ENCODE assay signal across 1 cellular context in the genomic region with DNA sequence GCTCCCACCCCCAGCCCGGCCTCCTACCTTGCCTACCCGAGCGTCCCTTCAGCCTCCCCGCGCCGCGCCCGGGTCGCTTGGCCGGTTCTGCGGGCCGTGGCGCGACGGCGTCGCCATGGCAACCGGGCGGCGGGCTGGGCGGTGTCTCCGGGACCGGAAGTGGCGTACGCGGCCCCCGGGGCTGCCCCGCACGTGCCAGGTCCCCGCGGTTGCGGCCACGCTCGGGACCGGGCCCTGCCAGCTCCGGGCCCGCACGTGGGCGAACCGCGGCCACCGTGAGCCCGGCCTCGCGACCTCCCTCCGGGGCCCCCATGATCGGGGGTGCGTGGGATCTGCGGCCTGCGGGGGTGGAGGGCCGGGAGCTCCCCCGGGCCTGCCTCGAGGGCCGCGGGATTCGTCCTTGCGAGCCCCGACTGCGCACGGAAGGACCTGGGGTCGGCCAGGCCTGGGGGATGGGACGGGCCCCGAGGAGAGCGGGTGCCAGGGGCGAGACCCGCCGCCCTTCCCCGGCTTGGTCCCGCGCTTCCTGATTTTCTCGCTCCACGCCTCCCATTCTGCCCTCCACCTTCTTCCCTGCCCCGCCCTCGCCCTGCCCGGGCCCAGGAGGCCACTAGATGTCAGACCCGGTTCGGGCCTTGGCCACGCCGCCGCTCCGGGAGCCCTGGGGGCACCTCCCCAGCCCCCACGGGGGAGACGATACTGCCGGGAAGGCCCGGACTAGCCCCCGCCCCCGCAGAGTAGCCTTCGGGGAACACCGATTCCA.
TF ChIP-seq lines count a peak whose summit lies in the region.

A gene with protein sequence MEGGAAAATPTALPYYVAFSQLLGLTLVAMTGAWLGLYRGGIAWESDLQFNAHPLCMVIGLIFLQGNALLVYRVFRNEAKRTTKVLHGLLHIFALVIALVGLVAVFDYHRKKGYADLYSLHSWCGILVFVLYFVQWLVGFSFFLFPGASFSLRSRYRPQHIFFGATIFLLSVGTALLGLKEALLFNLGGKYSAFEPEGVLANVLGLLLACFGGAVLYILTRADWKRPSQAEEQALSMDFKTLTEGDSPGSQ (minus strand): TSS at position 89 of the 763 bp plus-strand sequence. CDS start 8,759 bp downstream, outside the sequence.

TF ChIP-seq in GM12878, 131 proteins besides CTCF, POLR2A, EP300 and RAD21 (continued from another document and continues in another):
- TF ChIP-seq NFYA (IDR thresholded peaks at IDR 0.05; ENCODE audit: borderline replicate concordance, low read depth, low read length) (no peak), PKNOX1 (IDR thresholded peaks at IDR 0.05) (no peak), RCOR1 (conservative IDR thresholded peaks at IDR 0.05; ENCODE audit: low read depth, low read length) (no peak), POU2F2 (IDR thresholded peaks at IDR 0.05; ENCODE audit: borderline replicate concordance, low read depth, low read length) (no peak), LARP7 (IDR thresholded peaks at IDR 0.05) (peak; percentile 96), IRF4 (IDR thresholded peaks at IDR 0.05; ENCODE audit: low read depth, low read length) (no peak), ZZZ3 (IDR thresholded peaks at IDR 0.05; ENCODE audit: control insufficient read depth, insufficient read length, low read depth) (no peak), ZNF622 (IDR thresholded peaks at IDR 0.05) (no peak), SP1 (IDR thresholded peaks at IDR 0.05; ENCODE audit: low read depth, low read length) (no peak), DPF2 (IDR thresholded peaks at IDR 0.05) (peak; percentile 94), E4F1 (IDR thresholded peaks at IDR 0.05; ENCODE audit: borderline replicate concordance, partially characterized antibody) (no peak), RAD51 (IDR thresholded peaks at IDR 0.05) (no peak), ZNF217 (IDR thresholded peaks at IDR 0.05) (no peak), TARDBP (IDR thresholded peaks at IDR 0.05; ENCODE audit: borderline replicate concordance) (no peak), SIX5 (IDR thresholded peaks at IDR 0.05; ENCODE audit: low read depth, low read length, severe bottlenecking) (no peak), SMAD5 (IDR thresholded peaks at IDR 0.05; ENCODE audit: low read depth) (no peak), ZNF687 (IDR thresholded peaks at IDR 0.05) (peak; percentile 93), EZH2 (IDR thresholded peaks at IDR 0.05; ENCODE audit: borderline replicate concordance, control insufficient read depth, low read depth, low read length) (no peak), CHD4 (IDR thresholded peaks at IDR 0.05) (no peak), POLR2AphosphoS2 (IDR thresholded peaks at IDR 0.05; ENCODE audit: low read depth, low read length) (no peak), NFIC (IDR thresholded peaks at IDR 0.05; ENCODE audit: low read depth, low read length) (no peak), MAX (IDR thresholded peaks at IDR 0.05; ENCODE audit: low read depth, low read length) (peak; percentile 37; the same call in 1 of the 2 replicates), STAT1 (conservative IDR thresholded peaks at IDR 0.05) (no peak), MTA2 (IDR thresholded peaks at IDR 0.05; ENCODE audit: low read depth) (no peak), TAF1 (IDR thresholded peaks at IDR 0.05; ENCODE audit: borderline replicate concordance, low read depth, low read length) (peak; percentile 25; the same call in 1 of the 2 replicates), RBBP5 (conservative IDR thresholded peaks at IDR 0.05) (no peak), HDGF (IDR thresholded peaks at IDR 0.05) (no peak), NFXL1 (IDR thresholded peaks at IDR 0.05; ENCODE audit: borderline replicate concordance) (peak; percentile 26; the same call in 1 of the 2 replicates), ATF7 (IDR thresholded peaks at IDR 0.05; ENCODE audit: low read depth) (no peak), YBX1 (IDR thresholded peaks at IDR 0.05) (no peak), SREBF2 (IDR thresholded peaks at IDR 0.05; ENCODE audit: low read length) (no peak), TCF7 (IDR thresholded peaks at IDR 0.05; ENCODE audit: borderline replicate concordance) (no peak), CREB1 (IDR thresholded peaks at IDR 0.05; ENCODE audit: low read depth) (peak; percentile 57; the same call in 1 of the 2 replicates), PAX5 (IDR thresholded peaks at IDR 0.05; ENCODE audit: borderline replicate concordance, low read depth, low read length) (peak; percentile 40; the same call in 1 of the 2 replicates), IRF5 (IDR thresholded peaks at IDR 0.05; ENCODE audit: borderline replicate concordance) (no peak), BMI1 (IDR thresholded peaks at IDR 0.05; ENCODE audit: borderline replicate concordance) (0 out of 2 replicates have a peak, but pooled peaks have one; percentile 25), FOXK2 (IDR thresholded peaks at IDR 0.05) (no peak)
- TF ChIP-seq, protein P1, sequence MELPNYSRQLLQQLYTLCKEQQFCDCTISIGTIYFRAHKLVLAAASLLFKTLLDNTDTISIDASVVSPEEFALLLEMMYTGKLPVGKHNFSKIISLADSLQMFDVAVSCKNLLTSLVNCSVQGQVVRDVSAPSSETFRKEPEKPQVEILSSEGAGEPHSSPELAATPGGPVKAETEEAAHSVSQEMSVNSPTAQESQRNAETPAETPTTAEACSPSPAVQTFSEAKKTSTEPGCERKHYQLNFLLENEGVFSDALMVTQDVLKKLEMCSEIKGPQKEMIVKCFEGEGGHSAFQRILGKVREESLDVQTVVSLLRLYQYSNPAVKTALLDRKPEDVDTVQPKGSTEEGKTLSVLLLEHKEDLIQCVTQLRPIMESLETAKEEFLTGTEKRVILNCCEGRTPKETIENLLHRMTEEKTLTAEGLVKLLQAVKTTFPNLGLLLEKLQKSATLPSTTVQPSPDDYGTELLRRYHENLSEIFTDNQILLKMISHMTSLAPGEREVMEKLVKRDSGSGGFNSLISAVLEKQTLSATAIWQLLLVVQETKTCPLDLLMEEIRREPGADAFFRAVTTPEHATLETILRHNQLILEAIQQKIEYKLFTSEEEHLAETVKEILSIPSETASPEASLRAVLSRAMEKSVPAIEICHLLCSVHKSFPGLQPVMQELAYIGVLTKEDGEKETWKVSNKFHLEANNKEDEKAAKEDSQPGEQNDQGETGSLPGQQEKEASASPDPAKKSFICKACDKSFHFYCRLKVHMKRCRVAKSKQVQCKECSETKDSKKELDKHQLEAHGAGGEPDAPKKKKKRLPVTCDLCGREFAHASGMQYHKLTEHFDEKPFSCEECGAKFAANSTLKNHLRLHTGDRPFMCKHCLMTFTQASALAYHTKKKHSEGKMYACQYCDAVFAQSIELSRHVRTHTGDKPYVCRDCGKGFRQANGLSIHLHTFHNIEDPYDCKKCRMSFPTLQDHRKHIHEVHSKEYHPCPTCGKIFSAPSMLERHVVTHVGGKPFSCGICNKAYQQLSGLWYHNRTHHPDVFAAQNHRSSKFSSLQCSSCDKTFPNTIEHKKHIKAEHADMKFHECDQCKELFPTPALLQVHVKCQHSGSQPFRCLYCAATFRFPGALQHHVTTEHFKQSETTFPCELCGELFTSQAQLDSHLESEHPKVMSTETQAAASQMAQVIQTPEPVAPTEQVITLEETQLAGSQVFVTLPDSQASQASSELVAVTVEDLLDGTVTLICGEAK (IDR thresholded peaks at IDR 0.05; ENCODE audit: borderline replicate concordance) = no peak
- TF ChIP-seq, protein P2, sequence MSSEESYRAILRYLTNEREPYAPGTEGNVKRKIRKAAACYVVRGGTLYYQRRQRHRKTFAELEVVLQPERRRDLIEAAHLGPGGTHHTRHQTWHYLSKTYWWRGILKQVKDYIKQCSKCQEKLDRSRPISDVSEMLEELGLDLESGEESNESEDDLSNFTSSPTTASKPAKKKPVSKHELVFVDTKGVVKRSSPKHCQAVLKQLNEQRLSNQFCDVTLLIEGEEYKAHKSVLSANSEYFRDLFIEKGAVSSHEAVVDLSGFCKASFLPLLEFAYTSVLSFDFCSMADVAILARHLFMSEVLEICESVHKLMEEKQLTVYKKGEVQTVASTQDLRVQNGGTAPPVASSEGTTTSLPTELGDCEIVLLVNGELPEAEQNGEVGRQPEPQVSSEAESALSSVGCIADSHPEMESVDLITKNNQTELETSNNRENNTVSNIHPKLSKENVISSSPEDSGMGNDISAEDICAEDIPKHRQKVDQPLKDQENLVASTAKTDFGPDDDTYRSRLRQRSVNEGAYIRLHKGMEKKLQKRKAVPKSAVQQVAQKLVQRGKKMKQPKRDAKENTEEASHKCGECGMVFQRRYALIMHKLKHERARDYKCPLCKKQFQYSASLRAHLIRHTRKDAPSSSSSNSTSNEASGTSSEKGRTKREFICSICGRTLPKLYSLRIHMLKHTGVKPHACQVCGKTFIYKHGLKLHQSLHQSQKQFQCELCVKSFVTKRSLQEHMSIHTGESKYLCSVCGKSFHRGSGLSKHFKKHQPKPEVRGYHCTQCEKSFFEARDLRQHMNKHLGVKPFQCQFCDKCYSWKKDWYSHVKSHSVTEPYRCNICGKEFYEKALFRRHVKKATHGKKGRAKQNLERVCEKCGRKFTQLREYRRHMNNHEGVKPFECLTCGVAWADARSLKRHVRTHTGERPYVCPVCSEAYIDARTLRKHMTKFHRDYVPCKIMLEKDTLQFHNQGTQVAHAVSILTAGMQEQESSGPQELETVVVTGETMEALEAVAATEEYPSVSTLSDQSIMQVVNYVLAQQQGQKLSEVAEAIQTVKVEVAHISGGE (CRISPR knock-in tag; IDR thresholded peaks at IDR 0.05) = no peak
- TF ChIP-seq, protein P3, sequence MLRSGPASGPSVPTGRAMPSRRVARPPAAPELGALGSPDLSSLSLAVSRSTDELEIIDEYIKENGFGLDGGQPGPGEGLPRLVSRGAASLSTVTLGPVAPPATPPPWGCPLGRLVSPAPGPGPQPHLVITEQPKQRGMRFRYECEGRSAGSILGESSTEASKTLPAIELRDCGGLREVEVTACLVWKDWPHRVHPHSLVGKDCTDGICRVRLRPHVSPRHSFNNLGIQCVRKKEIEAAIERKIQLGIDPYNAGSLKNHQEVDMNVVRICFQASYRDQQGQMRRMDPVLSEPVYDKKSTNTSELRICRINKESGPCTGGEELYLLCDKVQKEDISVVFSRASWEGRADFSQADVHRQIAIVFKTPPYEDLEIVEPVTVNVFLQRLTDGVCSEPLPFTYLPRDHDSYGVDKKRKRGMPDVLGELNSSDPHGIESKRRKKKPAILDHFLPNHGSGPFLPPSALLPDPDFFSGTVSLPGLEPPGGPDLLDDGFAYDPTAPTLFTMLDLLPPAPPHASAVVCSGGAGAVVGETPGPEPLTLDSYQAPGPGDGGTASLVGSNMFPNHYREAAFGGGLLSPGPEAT (IDR thresholded peaks at IDR 0.05; ENCODE audit: low read depth) = no peak
